ENCODE assay signal across 17 cellular contexts in genomic region chr20:32289661-32290431, GRCh38. TPM values are rescaled to one million over a fixed set of nuclear protein-coding genes. Genes with fewer than 3 reads are reported as not detected.
DNase-seq lines count a peak whose midpoint lies in the region; ATAC-seq lines count a peak whose summit lies in the region.
"Had no signal": no experiment of that assay in that cellular context is flagged by ENCODE, and none has a peak within 500 bp of the region (broad histone marks: within the 10 kb centered on the region; RNA-seq: fewer than 3 reads in every experiment).

No MANE protein-coding gene starts in this region.

- H3K4me1 Mint-ChIP-seq in activated T-cell treated with anti-CD3 and anti-CD28 coated beads, Interleukin-2, amount 50 U/mL, for 24 hours (ENCODE audit: low read depth), result peaks cover 85% of the 10 kb centered on the region
- H3K4me1 Mint-ChIP-seq in activated T-helper 2 cell treated with anti-CD3 and anti-CD28 coated beads, Interferon-gamma antibody, Interleukin-2, Interleukin-4, amounts not matched to agents 10 μg/mL and 5 μg/mL and 100 μg/mL, durations not matched to agents 14 hours and 24 hours and 36 hours (ENCODE audit: low read depth), result peaks cover 51% of the 10 kb centered on the region
- peaks cover 30 to 65% of the 10 kb centered on the region in 2 donors for H3K4me1 Mint-ChIP-seq in stimulated activated naive B cell treated with anti-CD40 and anti-IgM and Interleukin-4, amounts not matched to agents 10 μg/mL and 1 μg/mL and 100 μg/mL, for 72 hours

- peak; percentile 92 for ATAC-seq in left lobe of liver
- no peak for ATAC-seq in stimulated activated naive B cell treated with anti-CD40 and anti-IgM and Interleukin-4, amounts not matched to agents 10 μg/mL and 1 μg/mL and 100 μg/mL, for 72 hours (replicated peaks)
- ATAC-seq: gastroesophageal sphincter, lower lobe of right lung had no signal

- H3K27me3 Mint-ChIP-seq in activated T-cell treated with anti-CD3 and anti-CD28 coated beads, Interleukin-2, amount 50 U/mL, for 24 hours, result no peaks in the 10 kb centered on the region
- no peaks in the 10 kb centered on the region for H3K27me3 Mint-ChIP-seq in activated T-helper 2 cell treated with anti-CD3 and anti-CD28 coated beads, Interferon-gamma antibody, Interleukin-2, Interleukin-4, amounts not matched to agents 10 μg/mL and 5 μg/mL and 100 μg/mL, durations not matched to agents 14 hours and 24 hours and 36 hours (ENCODE audit: low read depth)
- no peaks in the 10 kb centered on the region for H3K27me3 Mint-ChIP-seq in stimulated activated naive B cell treated with anti-CD40 and anti-IgM and Interleukin-4, amounts not matched to agents 10 μg/mL and 1 μg/mL and 100 μg/mL, for 72 hours

- peaks cover 71% of the 10 kb centered on the region for H3K36me3 Mint-ChIP-seq in activated T-cell treated with anti-CD3 and anti-CD28 coated beads, Interleukin-2, amount 50 U/mL, for 24 hours (ENCODE audit: low read depth)
- peaks cover 41% of the 10 kb centered on the region for H3K36me3 Mint-ChIP-seq in activated T-helper 2 cell treated with anti-CD3 and anti-CD28 coated beads, Interferon-gamma antibody, Interleukin-2, Interleukin-4, amounts not matched to agents 10 μg/mL and 5 μg/mL and 100 μg/mL, durations not matched to agents 14 hours and 24 hours and 36 hours (ENCODE audit: low read depth)
- H3K36me3 Mint-ChIP-seq in stimulated activated naive B cell treated with anti-CD40 and anti-IgM and Interleukin-4, amounts not matched to agents 10 μg/mL and 1 μg/mL and 100 μg/mL, for 72 hours, result peaks cover 10 to 20% of the 10 kb centered on the region in 2 donors

- peak overlapping the region; percentile 79 for H3K27ac Mint-ChIP-seq in activated T-cell treated with anti-CD3 and anti-CD28 coated beads, Interleukin-2, amount 50 U/mL, for 24 hours
- H3K27ac Mint-ChIP-seq in activated T-helper 2 cell treated with anti-CD3 and anti-CD28 coated beads, Interferon-gamma antibody, Interleukin-2, Interleukin-4, amounts not matched to agents 10 μg/mL and 5 μg/mL and 100 μg/mL, durations not matched to agents 14 hours and 24 hours and 36 hours, result peak overlapping the region; percentile 42
- H3K27ac Mint-ChIP-seq in stimulated activated naive B cell treated with anti-CD40 and anti-IgM and Interleukin-4, amounts not matched to agents 10 μg/mL and 1 μg/mL and 100 μg/mL, for 72 hours, result peak overlapping the region; percentile 53
- H3K27ac Mint-ChIP-seq: nephron progenitor cell had no signal

- no peak for DNase-seq in activated T-cell treated with anti-CD3 and anti-CD28 coated beads, Interleukin-2, amount 50 U/mL, for 24 hours
- no peak for DNase-seq in activated T-cell treated with anti-CD3 and anti-CD28 coated beads, Interleukin-2, amount 50 U/mL, for 1 hour
- no peak for DNase-seq in activated T-helper 2 cell treated with anti-CD3 and anti-CD28 coated beads, Interferon-gamma antibody, Interleukin-2, Interleukin-4, amounts not matched to agents 10 μg/mL and 5 μg/mL and 100 μg/mL, durations not matched to agents 14 hours and 24 hours and 36 hours (ENCODE audit: low spot score)
- DNase-seq in left lobe of liver (ENCODE audit: low spot score), result peak; percentile 88
- no peak for DNase-seq in stimulated activated naive B cell treated with anti-CD40 and anti-IgM and Interleukin-4, amounts not matched to agents 10 μg/mL and 1 μg/mL and 100 μg/mL, for 72 hours
- no peak for DNase-seq in iPS-NIHi7 (ENCODE audit: extremely low spot score)
- DNase-seq in dermis blood vessel endothelial cell, result no peak
- DNase-seq in activated CD4-positive, alpha-beta T cell treated with anti-CD3 and anti-CD28 coated beads, Interleukin-2, amount 50 U/mL, for 4 hours, result no peak
- DNase-seq: DMS79 treated with DMSO at 0.1 percent for 48 hours; lower lobe of right lung; NCI-H1048; NCI-H526; nephron progenitor cell; stimulated activated CD4-positive, alpha-beta T cell treated with anti-CD3 and anti-CD28 coated beads, Interleukin-12 subunit alpha, Interleukin-12 subunit beta, amount 100 ng/mL, for 4 hours; stimulated activated naive CD4-positive, alpha-beta T cell treated with Interleukin-2 at 50 U/mL for 16 hours had no signal

- no peak overlapping the region for H3K4me3 Mint-ChIP-seq in activated T-cell treated with anti-CD3 and anti-CD28 coated beads, Interleukin-2, amount 50 U/mL, for 24 hours
- no peak overlapping the region for H3K4me3 Mint-ChIP-seq in activated T-helper 2 cell treated with anti-CD3 and anti-CD28 coated beads, Interferon-gamma antibody, Interleukin-2, Interleukin-4, amounts not matched to agents 10 μg/mL and 5 μg/mL and 100 μg/mL, durations not matched to agents 14 hours and 24 hours and 36 hours (ENCODE audit: low read depth)
- no peak overlapping the region for H3K4me3 Mint-ChIP-seq in stimulated activated naive B cell treated with anti-CD40 and anti-IgM and Interleukin-4, amounts not matched to agents 10 μg/mL and 1 μg/mL and 100 μg/mL, for 72 hours
- H3K4me3 Mint-ChIP-seq: CD14-positive monocyte, nephron progenitor cell had no signal

- intact Hi-C loops in activated T-helper 2 cell treated with anti-CD3 and anti-CD28 coated beads, Interferon-gamma antibody, Interleukin-2, Interleukin-4, amounts not matched to agents 10 μg/mL and 5 μg/mL and 100 μg/mL, durations not matched to agents 14 hours and 24 hours and 36 hours (cut with micrococcal nuclease), result no loop called here

- H3K9me3 Mint-ChIP-seq in activated T-cell treated with anti-CD3 and anti-CD28 coated beads, Interleukin-2, amount 50 U/mL, for 24 hours, result no peaks in the 10 kb centered on the region
- no peaks in the 10 kb centered on the region for H3K9me3 Mint-ChIP-seq in activated T-helper 2 cell treated with anti-CD3 and anti-CD28 coated beads, Interferon-gamma antibody, Interleukin-2, Interleukin-4, amounts not matched to agents 10 μg/mL and 5 μg/mL and 100 μg/mL, durations not matched to agents 14 hours and 24 hours and 36 hours
- no peaks in the 10 kb centered on the region for H3K9me3 Mint-ChIP-seq in stimulated activated naive B cell treated with anti-CD40 and anti-IgM and Interleukin-4, amounts not matched to agents 10 μg/mL and 1 μg/mL and 100 μg/mL, for 72 hours
- H3K9me3 Mint-ChIP-seq: CD14-positive monocyte, nephron progenitor cell had no signal

RNA-seq across cellular contexts. Expression of gene KIF3B, which starts 12.4 kb away (rescaled TPM):
- total RNA-seq in activated T-helper 2 cell treated with anti-CD3 and anti-CD28 coated beads, Interferon-gamma antibody, Interleukin-2, Interleukin-4, amounts not matched to agents 10 μg/mL and 5 μg/mL and 100 μg/mL, durations not matched to agents 14 hours and 24 hours and 36 hours, result 40.6 and 42.2 TPM in 2 replicates
- total RNA-seq in left lobe of liver, result 19.3 TPM
- 24.0 and 34.0 TPM in 2 replicates for total RNA-seq in dermis blood vessel endothelial cell
